ENCODE assay signal across 28 cellular contexts in the genomic region with DNA sequence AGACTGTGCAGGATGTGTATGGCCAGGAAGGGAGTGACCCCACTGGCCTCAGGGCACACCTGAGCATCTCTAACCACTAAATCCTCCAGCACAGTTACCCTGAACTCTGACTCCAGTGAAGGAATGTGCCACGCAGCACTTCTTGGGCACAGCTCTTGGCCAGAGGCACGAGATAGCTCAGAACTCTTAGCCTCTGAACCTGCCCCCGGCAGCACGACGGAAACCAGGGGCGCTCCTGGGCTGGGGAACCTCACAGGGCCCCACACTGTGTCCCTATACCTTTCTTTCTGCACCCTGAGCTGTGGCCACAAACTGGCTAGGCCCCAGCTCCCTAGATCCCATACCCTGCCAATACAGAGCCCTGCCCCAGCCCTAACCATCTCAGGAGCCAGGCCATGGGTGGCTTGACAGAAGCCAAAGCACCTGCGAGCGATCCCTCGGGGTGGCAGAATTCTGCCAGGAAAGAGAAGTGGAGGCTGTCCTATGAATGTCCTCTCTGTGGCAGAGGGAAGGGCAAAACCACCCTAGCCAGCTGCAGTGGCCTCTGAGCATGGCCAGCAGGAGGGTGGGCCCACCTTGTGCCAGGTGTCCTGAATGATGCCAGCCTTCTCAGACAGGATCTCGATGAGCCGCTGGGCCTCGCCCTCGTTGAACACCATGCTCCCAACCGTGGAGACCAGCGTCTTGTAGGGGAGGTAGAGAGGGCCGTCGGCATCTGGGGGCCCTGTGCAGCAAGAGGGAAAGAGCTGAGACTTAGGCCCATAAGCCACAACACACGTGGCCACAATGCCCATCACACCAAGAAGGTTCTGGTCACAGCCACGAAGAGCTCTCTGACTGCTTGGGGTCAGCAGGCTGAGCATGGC. TPM values are rescaled to one million over a fixed set of nuclear protein-coding genes. Genes with fewer than 3 reads are reported as not detected.
DNase-seq lines count a peak whose midpoint lies in the region; ATAC-seq, FAIRE-seq and TF ChIP-seq lines count a peak whose summit lies in the region.
"Had no signal": no experiment of that assay in that cellular context is flagged by ENCODE, and none has a peak within 500 bp of the region (broad histone marks: within the 10 kb centered on the region; RNA-seq: fewer than 3 reads in every experiment).

No MANE protein-coding gene starts in this region.

- H2BK120ac ChIP-seq in H1 (replicated peaks; ENCODE audit: low read depth, low read length): no peak overlapping the region

- no peak overlapping the region for H2AK5ac ChIP-seq in H1 (ENCODE audit: low read depth, low read length)

- H4K5ac ChIP-seq in H1 (ENCODE audit: insufficient read length, low read depth, low read length): no peak overlapping the region

- H3K4me3 ChIP-seq in H1 (ENCODE audit: extremely low read depth in 1 of 4, insufficient read depth in 2 of 4, low read depth in 3 of 4, low read length in 4 of 4) (no peak overlapping the region), lower lobe of right lung (no peak overlapping the region), stomach (no peak overlapping the region)
- H3K4me3 ChIP-seq: heart left ventricle, skin epidermis, upper lobe of left lung had no signal

- H3K27ac ChIP-seq in H1 (ENCODE audit: low read depth, low read length) (no peak overlapping the region), lower lobe of right lung (no peak overlapping the region), stomach (peak overlapping the region in 4 of 5 donors; percentile 4 to 74 (median 37))
- H3K27ac ChIP-seq: skin epidermis, upper lobe of left lung had no signal

- H3K36me3 Mint-ChIP-seq in HFFc6 (ENCODE audit: low read depth) (peaks cover 7% of the 10 kb centered on the region), endothelial cell (ENCODE audit: low read depth, unreplicated experiment) (peaks cover 12% of the 10 kb centered on the region)
- H3K36me3 Mint-ChIP-seq: activated CD8-positive, alpha-beta memory T cell treated with anti-CD3 and anti-CD28 coated beads, Interleukin-2, amount 10 ng/mL, durations not matched to agents 7 days and 5 days; naive B cell had no signal

- H3K18ac ChIP-seq in H1 (ENCODE audit: extremely low read depth, low read length): no peak overlapping the region

- H3K14ac ChIP-seq in H1 (ENCODE audit: insufficient read length): no peak overlapping the region

- no peak for TF ChIP-seq RAD21 in H1 (IDR thresholded peaks at IDR 0.05 in 1 of 2, conservative IDR thresholded peaks at IDR 0.05 in 1 of 2; ENCODE audit: low read depth in 2 of 2, low read length in 2 of 2)

- TF ChIP-seq EP300 in H1 (IDR thresholded peaks at IDR 0.05; ENCODE audit: borderline replicate concordance in 1 of 2, low read depth in 2 of 2, low read length in 2 of 2) (no peak), stomach (IDR thresholded peaks at IDR 0.05) (no peak)

- peaks cover 2% of the 10 kb centered on the region; the same call in 1 of the 2 replicates for H3K27me3 Mint-ChIP-seq in HFFc6 (ENCODE audit: insufficient read depth)
- H3K27me3 Mint-ChIP-seq in endothelial cell (ENCODE audit: unreplicated experiment): peaks cover 5% of the 10 kb centered on the region
- H3K27me3 Mint-ChIP-seq: activated B cell treated with CpG ODN at 0.5 μM for 24 hours; activated CD8-positive, alpha-beta memory T cell treated with anti-CD3 and anti-CD28 coated beads, Interleukin-2, amount 10 ng/mL, durations not matched to agents 7 days and 5 days; naive B cell had no signal

- H3K4me2 ChIP-seq in H1 (ENCODE audit: insufficient read depth in 1 of 2, low read depth in 2 of 2, low read length in 2 of 2): no peak overlapping the region

- no peak overlapping the region for H3K4ac ChIP-seq in H1 (replicated peaks; ENCODE audit: insufficient read length, low read depth, low read length)

- no peak for FAIRE-seq in H1 (lab: Jason Lieb, UNC)
- FAIRE-seq: D721Med, GM12892 had no signal

- H3K27me3 ChIP-seq in H1 (replicated peaks in 1 of 4; ENCODE audit: control insufficient read depth in 3 of 4, extremely low read depth in 1 of 4, insufficient read depth in 3 of 4, low read length in 3 of 4) (no peaks in the 10 kb centered on the region), lower lobe of right lung (ENCODE audit: low read depth) (no peaks in the 10 kb centered on the region), stomach (no peaks in the 10 kb centered on the region)
- H3K27me3 ChIP-seq: brain microvascular endothelial cell, heart left ventricle, upper lobe of left lung had no signal

- peaks cover 0 to 58% of the 10 kb centered on the region in 2 experiments; a peak in 2 of 4 replicates for H3K79me2 ChIP-seq in H1 (ENCODE audit: control insufficient read depth in 1 of 2, insufficient read depth in 2 of 2, low read length in 2 of 2)

- WGBS in H1 (ENCODE audit: extremely low coverage in 1 of 2, insufficient coverage in 1 of 2, insufficient read length in 1 of 2, insufficient replicate concordance in 2 of 2, low coverage in 1 of 2, low lambda C conversion rate in 2 of 2, missing lambda C conversion rate in 1 of 2), 2 experiments: 95% methylated on average over 19 of the region's 19 CpGs; no CpG with 5 or more reads in 1 of the 2 experiments
- 62 to 81% (median 62%) methylated on average over 15 to 19 of the region's 19 CpGs for WGBS in stomach, 5 donors

- no peak overlapping the region for H2BK15ac ChIP-seq in H1 (ENCODE audit: low read length)

- H3K9me3 Mint-ChIP-seq in HFFc6 (no peaks in the 10 kb centered on the region), endothelial cell (ENCODE audit: unreplicated experiment) (no peaks in the 10 kb centered on the region)
- H3K9me3 Mint-ChIP-seq: activated B cell treated with CpG ODN at 0.5 μM for 24 hours, naive B cell had no signal

- H2BK20ac ChIP-seq in H1 (ENCODE audit: low read length): no peak overlapping the region

- peaks cover 24% of the 10 kb centered on the region for H3K79me1 ChIP-seq in H1 (ENCODE audit: low read depth, low read length)

- POLR2A ChIA-PET in H1 (lab: Charles Lee; ENCODE audit: partially characterized antibody): interaction anchor here (0.6 to 1.1 kb wide), 3 partner anchors 14 to 253 kb away, joined by 3 read pairs; no protein-coding TSS in a partner anchor

- H3K36me3 ChIP-seq in H1 (ENCODE audit: control insufficient read depth in 2 of 4, insufficient read depth in 4 of 4, low read length in 3 of 4) (peaks cover 0 to 9% (median 2%) of the 10 kb centered on the region in 4 experiments; a peak in 3 of 8 replicates), lower lobe of right lung (peaks cover 57% of the 10 kb centered on the region), stomach (peaks cover 42 to 57% (median 54%) of the 10 kb centered on the region in 4 donors)

- H3K4me1 Mint-ChIP-seq in HFFc6 (ENCODE audit: low read depth) (no peaks in the 10 kb centered on the region), endothelial cell (ENCODE audit: unreplicated experiment) (peaks cover 3% of the 10 kb centered on the region)

- H3K23ac ChIP-seq in H1 (ENCODE audit: insufficient read length): no peak overlapping the region

- H2BK12ac ChIP-seq in H1 (ENCODE audit: low read depth, low read length): no peak overlapping the region

- H3K4me1 ChIP-seq in H1 (replicated peaks in 1 of 4; ENCODE audit: control insufficient read depth in 3 of 4, insufficient read depth in 4 of 4, low read length in 3 of 4) (peaks cover 0 to 3% (median under 1%) of the 10 kb centered on the region in 4 experiments; a peak in 2 of 7 replicates), lower lobe of right lung (peaks cover 29% of the 10 kb centered on the region), stomach (peaks cover 40 to 90% (median 57%) of the 10 kb centered on the region in 4 donors)

- H3K9ac ChIP-seq in H1 (replicated peaks in 1 of 4; ENCODE audit: extremely low read depth in 1 of 4, low read depth in 3 of 4, low read length in 3 of 4): no peak overlapping the region

- H3K56ac ChIP-seq in H1 (replicated peaks; ENCODE audit: insufficient read length, low read depth, low read length): no peak overlapping the region

- intact Hi-C loops in lower lobe of right lung (cut with DNase I) (no loop called here), stomach (cut with DNase I; ENCODE audit: low total_unique reads) (no loop called here)

- H3K4me3 Mint-ChIP-seq in HFFc6 (no peak overlapping the region), endothelial cell (ENCODE audit: unreplicated experiment) (no peak overlapping the region)
- H3K4me3 Mint-ChIP-seq: activated B cell treated with CpG ODN at 0.5 μM for 24 hours; activated CD8-positive, alpha-beta memory T cell treated with anti-CD3 and anti-CD28 coated beads, Interleukin-2, amount 10 ng/mL, durations not matched to agents 7 days and 5 days had no signal

- H2BK5ac ChIP-seq in H1 (ENCODE audit: low read depth, low read length): no peak overlapping the region

- H4K91ac ChIP-seq in H1 (replicated peaks; ENCODE audit: insufficient read length, low read length): no peak overlapping the region

- H4K20me1 ChIP-seq in H1 (replicated peaks in 1 of 2; ENCODE audit: control insufficient read depth in 1 of 2, insufficient read depth in 2 of 2, low read length in 2 of 2): peaks cover 12 to 19% of the 10 kb centered on the region in 2 experiments

- peak overlapping the region; percentile 7 for H4K8ac ChIP-seq in H1 (ENCODE audit: extremely low read depth, insufficient read depth, low read length)

- H3K9me3 ChIP-seq in H1 (ENCODE audit: insufficient read depth in 2 of 2, low read depth in 1 of 2, low read length in 1 of 2): no peaks in the 10 kb centered on the region
- no peaks in the 10 kb centered on the region for H3K9me3 ChIP-seq in lower lobe of right lung
- no peaks in the 10 kb centered on the region for H3K9me3 ChIP-seq in stomach
- H3K9me3 ChIP-seq: heart left ventricle, upper lobe of left lung had no signal

- TF ChIP-seq CTCF in HFFc6 (IDR thresholded peaks at IDR 0.05): no peak
- TF ChIP-seq CTCF in H1 (IDR thresholded peaks at IDR 0.05; ENCODE audit: control extremely low read depth in 1 of 3, insufficient read depth in 1 of 3, low read depth in 1 of 3, low read length in 3 of 3): no peak
- no peak for TF ChIP-seq CTCF in lower lobe of right lung (IDR thresholded peaks at IDR 0.05)
- no peak for TF ChIP-seq CTCF in stomach (IDR thresholded peaks at IDR 0.05)
- TF ChIP-seq CTCF in endothelial cell (IDR thresholded peaks at IDR 0.05; ENCODE audit: unreplicated experiment): no peak

- DNase-seq in HFFc6 (no peak), H1 (ENCODE audit: low read depth in 1 of 2, low spot score in 2 of 2) (no peak), lower lobe of right lung (peak; percentile 16), stomach (no peak), endothelial cell (ENCODE audit: low spot score) (no peak), T-helper 9 cell (no peak)
- DNase-seq: activated B cell treated with CpG ODN at 0.5 μM for 24 hours; activated CD8-positive, alpha-beta memory T cell treated with anti-CD3 and anti-CD28 coated beads, Interleukin-2, amount 10 ng/mL, durations not matched to agents 7 days and 5 days; activated T-cell treated with anti-CD3 and anti-CD28 coated beads, Interleukin-2, amount 50 U/mL, for 48 hours; brain microvascular endothelial cell; effector CD4-positive, alpha-beta T cell; kidney glomerular epithelial cell; naive B cell; NCI-H1092 treated with DMSO at 0.1 percent for 48 hours; NCI-H187 treated with DMSO at 0.1 percent for 48 hours; NCI-H2171 treated with DMSO at 0.1 percent for 48 hours; NCI-H524; SIG-M5; upper lobe of left lung had no signal

- CTCF ChIA-PET in H1 (lab: Charles Lee; ENCODE audit: partially characterized antibody): interaction anchor here (0.6 to 5.9 kb wide), 9 partner anchors 8 to 292 kb away, joined by 3 to 45 read pairs (median 3); no protein-coding TSS in a partner anchor

- H3K27ac Mint-ChIP-seq in HFFc6 (peak overlapping the region; percentile 40; the same call in 1 of the 2 replicates), endothelial cell (ENCODE audit: unreplicated experiment) (no peak overlapping the region)
- H3K27ac Mint-ChIP-seq: activated B cell treated with CpG ODN at 0.5 μM for 24 hours; activated CD8-positive, alpha-beta memory T cell treated with anti-CD3 and anti-CD28 coated beads, Interleukin-2, amount 10 ng/mL, durations not matched to agents 7 days and 5 days had no signal

- ATAC-seq in lower lobe of right lung (no peak), GM18873 (IDR thresholded peaks at IDR 0.05; ENCODE audit: low FRiP score, unreplicated experiment) (no peak)
- ATAC-seq: activated CD8-positive, alpha-beta memory T cell treated with anti-CD3 and anti-CD28 coated beads, Interleukin-2, amount 10 ng/mL, durations not matched to agents 7 days and 5 days had no signal

- TF ChIP-seq POLR2A in H1 (IDR thresholded peaks at IDR 0.05; ENCODE audit: control extremely low read depth in 1 of 2, low read depth in 2 of 2, low read length in 2 of 2): no peak
- TF ChIP-seq POLR2A in stomach (IDR thresholded peaks at IDR 0.05): no peak

- H3K23me2 ChIP-seq in H1 (ENCODE audit: low read depth, low read length): no peaks in the 10 kb centered on the region

- H2AFZ ChIP-seq in H1 (ENCODE audit: low read length): no peak overlapping the region

RNA-seq across cellular contexts. Expression of a gene that starts 39.4 kb away (rescaled TPM):
- 100 to 1,000 TPM; 273 to 331 (median 317) TPM for total RNA-seq in HFFc6 (2021; fragmentation: NEBNext Ultra II Directional; extraction: Animal tissue kit (Norgen Biotek cat#: 25700))
- 153 and 157 TPM in 2 replicates for total RNA-seq in H1 (2021; fragmentation: NEBNext Ultra II Directional; extraction: Animal tissue kit (Norgen Biotek cat#: 25700))
- polyA plus RNA-seq in H1 (2011; rRNA removed) (15.9 and 20.2 TPM in 2 replicates), stomach (10 to 100 TPM; 34.4 to 79.6 (median 74.6) TPM)
- 37.4 TPM for polyA plus RNA-seq in H1 (2011; cell fraction: cytosol; rRNA removed)
- polyA plus RNA-seq in H1 (2011; cell fraction: nucleus; rRNA removed): 71.6 TPM
- polyA plus RNA-seq in H1 (2012, experiment 1 of 2): 82.9 to 111 TPM (median 107 TPM) in 4 replicates
- polyA plus RNA-seq in H1 (2012, experiment 2 of 2): 24.2 TPM
- polyA plus RNA-seq in H1 (2013, experiment 1 of 2): 178 TPM
- polyA plus RNA-seq in H1 (2013, experiment 2 of 2): 185 TPM
- 25.7 and 32.9 TPM in 2 replicates for polyA minus RNA-seq in H1 (2011; rRNA and poly(A)+ RNA removed)
- polyA minus RNA-seq in H1 (2011; cell fraction: cytosol; rRNA and poly(A)+ RNA removed): 45.1 TPM
- 40.6 TPM for polyA minus RNA-seq in H1 (2011; cell fraction: nucleus; rRNA and poly(A)+ RNA removed)
- total RNA-seq in lower lobe of right lung (138 TPM), stomach (100 to 1,000 TPM; 125 to 456 (median 251) TPM), endothelial cell (ENCODE audit: unreplicated experiment) (179 TPM)

RNA-seq across cellular contexts. Expression of a gene that starts 57.1 kb away (rescaled TPM):
- not detected for total RNA-seq in HFFc6 (2021; fragmentation: NEBNext Ultra II Directional; extraction: Animal tissue kit (Norgen Biotek cat#: 25700))
- not detected in 2 replicates for total RNA-seq in H1 (2021; fragmentation: NEBNext Ultra II Directional; extraction: Animal tissue kit (Norgen Biotek cat#: 25700))
- polyA plus RNA-seq in H1 (2011; rRNA removed) (not detected in 2 replicates), stomach (not detected)
- polyA plus RNA-seq in H1 (2011; cell fraction: cytosol; rRNA removed): not detected
- not detected for polyA plus RNA-seq in H1 (2011; cell fraction: nucleus; rRNA removed)
- not detected in 4 replicates for polyA plus RNA-seq in H1 (2012, experiment 1 of 2)
- polyA plus RNA-seq in H1 (2012, experiment 2 of 2): not detected
- polyA plus RNA-seq in H1 (2013, experiment 1 of 2): not detected
- polyA plus RNA-seq in H1 (2013, experiment 2 of 2): not detected
- polyA minus RNA-seq in H1 (2011; rRNA and poly(A)+ RNA removed): not detected in 2 replicates
- not detected for polyA minus RNA-seq in H1 (2011; cell fraction: cytosol; rRNA and poly(A)+ RNA removed)
- polyA minus RNA-seq in H1 (2011; cell fraction: nucleus; rRNA and poly(A)+ RNA removed): not detected
- total RNA-seq in lower lobe of right lung (not detected), stomach (not detected), endothelial cell (ENCODE audit: unreplicated experiment) (not detected)
- total RNA-seq: activated B cell treated with CpG ODN at 0.5 μM for 24 hours; activated CD8-positive, alpha-beta memory T cell treated with anti-CD3 and anti-CD28 coated beads, Interleukin-2, amount 10 ng/mL, durations not matched to agents 7 days and 5 days; epithelial cell of proximal tubule; fibroblast of villous mesenchyme; H4; heart left ventricle; mesenteric fat pad; upper lobe of left lung had no signal
- polyA plus RNA-seq: heart left ventricle had no signal

Comparison
In these comparisons a context has a peak if more than half of its experiments do, and no peak if none do; other contexts are left out.
1. H3K27ac ChIP-seq: peak in stomach (4 of 5); none in H1 (single experiment) and lower lobe of right lung (single experiment).